ENCODE assay signal across 29 cellular contexts in the genomic region with DNA sequence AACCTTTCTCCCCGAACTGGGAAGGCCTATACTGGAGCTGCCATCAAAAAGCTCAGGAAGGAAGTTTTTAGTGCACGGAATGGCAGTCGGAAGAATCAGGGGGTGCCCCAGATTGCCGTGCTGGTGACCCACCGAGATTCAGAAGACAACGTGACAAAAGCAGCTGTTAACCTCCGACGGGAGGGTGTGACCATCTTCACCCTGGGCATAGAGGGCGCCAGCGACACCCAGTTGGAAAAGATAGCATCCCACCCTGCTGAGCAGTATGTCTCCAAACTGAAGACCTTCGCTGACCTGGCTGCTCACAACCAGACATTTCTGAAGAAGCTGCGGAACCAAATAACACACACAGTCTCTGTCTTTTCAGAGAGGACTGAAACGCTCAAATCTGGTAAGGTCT. TPM values are rescaled to one million over a fixed set of nuclear protein-coding genes. Genes with fewer than 3 reads are reported as not detected.
"Had no signal": no experiment of that assay in that cellular context is flagged by ENCODE, and none has a peak within 500 bp of the region (broad histone marks: within the 10 kb centered on the region; RNA-seq: fewer than 3 reads in every experiment).

No MANE protein-coding gene starts in this region.

- DNase-seq: islet precursor cell; left ventricle myocardium inferior; mesendoderm; midbrain; mucosa of descending colon; naive thymus-derived CD4-positive, alpha-beta T cell; ovary; right lobe of liver; stimulated activated CD4-positive, alpha-beta T cell treated with anti-CD3 and anti-CD28 coated beads, Interleukin-1b, Interleukin-23, amount 100 ng/mL, for 48 hours; stimulated activated CD4-positive, alpha-beta T cell treated with anti-CD3 and anti-CD28 coated beads, Interleukin-2, amount 100 ng/mL, for 48 hours; stimulated activated CD4-positive, alpha-beta T cell treated with anti-CD3 and anti-CD28 coated beads, Interleukin-4, amount 100 ng/mL, for 4 hours; stimulated activated CD8-positive, alpha-beta memory T cell treated with anti-CD3 and anti-CD28 coated beads, Interleukin-4, amount 100 ng/mL, for 48 hours; stimulated activated naive CD4-positive, alpha-beta T cell treated with Interleukin-2 at 50 U/mL for 16 hours; stimulated activated naive CD8-positive, alpha-beta T cell treated with anti-CD3 and anti-CD28 coated beads, Interleukin-15, amount 100 ng/mL, for 72 hours; substantia nigra; uterus had no signal

- H3K27ac ChIP-seq: hepatocyte, left ventricle myocardium inferior, ovary, right atrium auricular region, right lobe of liver, tibial nerve, uterus had no signal

- H3K27me3 Mint-ChIP-seq: progenitor cell of endocrine pancreas, type B pancreatic cell had no signal

- H3K4me3 Mint-ChIP-seq: naive thymus-derived CD4-positive, alpha-beta T cell; natural killer cell treated with Interleukin-12 subunit alpha and Interleukin-12 subunit beta and Interleukin-15 and Interleukin-18, amount 100 ng/mL, for 72 hours; stimulated activated memory B cell treated with anti-CD40 and anti-IgM and Interleukin-4, amounts not matched to agents 10 μg/mL and 1 μg/mL and 100 μg/mL, for 72 hours; stimulated activated naive CD8-positive, alpha-beta T cell treated with anti-CD3 and anti-CD28 coated beads, Interleukin-15, amount 100 ng/mL, for 72 hours; type B pancreatic cell had no signal

- H3K27ac Mint-ChIP-seq: naive thymus-derived CD4-positive, alpha-beta T cell; natural killer cell treated with Interleukin-12 subunit alpha and Interleukin-12 subunit beta and Interleukin-15 and Interleukin-18, amount 100 ng/mL, for 72 hours; progenitor cell of endocrine pancreas; stimulated activated memory B cell treated with anti-CD40 and anti-IgM and Interleukin-4, amounts not matched to agents 10 μg/mL and 1 μg/mL and 100 μg/mL, for 72 hours; type B pancreatic cell had no signal

- H3K4me2 ChIP-seq: hepatocyte, smooth muscle cell had no signal

- H3K27me3 ChIP-seq: hepatocyte, ovary, right atrium auricular region, right lobe of liver, tibial nerve, uterus had no signal

- H3K4me1 ChIP-seq: left ventricle myocardium inferior, right atrium auricular region, right lobe of liver, tibial nerve, uterus had no signal

- H3K9me3 Mint-ChIP-seq: naive thymus-derived CD4-positive, alpha-beta T cell; natural killer cell treated with Interleukin-12 subunit alpha and Interleukin-12 subunit beta and Interleukin-15 and Interleukin-18, amount 100 ng/mL, for 72 hours; stimulated activated memory B cell treated with anti-CD40 and anti-IgM and Interleukin-4, amounts not matched to agents 10 μg/mL and 1 μg/mL and 100 μg/mL, for 72 hours; stimulated activated naive CD8-positive, alpha-beta T cell treated with anti-CD3 and anti-CD28 coated beads, Interleukin-15, amount 100 ng/mL, for 72 hours had no signal

- ATAC-seq: mucosa of descending colon; naive thymus-derived CD4-positive, alpha-beta T cell; natural killer cell treated with Interleukin-12 subunit alpha and Interleukin-12 subunit beta and Interleukin-15 and Interleukin-18, amount 100 ng/mL, for 72 hours; right lobe of liver; stimulated activated memory B cell treated with anti-CD40 and anti-IgM and Interleukin-4, amounts not matched to agents 10 μg/mL and 1 μg/mL and 100 μg/mL, for 72 hours; stimulated activated naive CD8-positive, alpha-beta T cell treated with anti-CD3 and anti-CD28 coated beads, Interleukin-15, amount 100 ng/mL, for 72 hours had no signal

- H3K79me2 ChIP-seq: hepatocyte had no signal

- H3K36me3 Mint-ChIP-seq: naive thymus-derived CD4-positive, alpha-beta T cell; natural killer cell treated with Interleukin-12 subunit alpha and Interleukin-12 subunit beta and Interleukin-15 and Interleukin-18, amount 100 ng/mL, for 72 hours; stimulated activated memory B cell treated with anti-CD40 and anti-IgM and Interleukin-4, amounts not matched to agents 10 μg/mL and 1 μg/mL and 100 μg/mL, for 72 hours; type B pancreatic cell had no signal

- H3K36me3 ChIP-seq: left ventricle myocardium inferior, ovary, right atrium auricular region, right lobe of liver, tibial nerve, uterus had no signal

- H3K4me3 ChIP-seq: hepatocyte, left ventricle myocardium inferior, lung, mucosa of descending colon, ovary, right atrium auricular region, right lobe of liver, smooth muscle cell, tibial nerve, uterus had no signal

- H2AFZ ChIP-seq: hepatocyte had no signal

- H3K4me1 Mint-ChIP-seq: naive thymus-derived CD4-positive, alpha-beta T cell; stimulated activated memory B cell treated with anti-CD40 and anti-IgM and Interleukin-4, amounts not matched to agents 10 μg/mL and 1 μg/mL and 100 μg/mL, for 72 hours; stimulated activated naive CD8-positive, alpha-beta T cell treated with anti-CD3 and anti-CD28 coated beads, Interleukin-15, amount 100 ng/mL, for 72 hours had no signal

RNA-seq across cellular contexts. Expression of gene COL6A6, which starts 48.2 kb away (rescaled TPM):
- total RNA-seq: kidney epithelial cell; natural killer cell treated with Interleukin-12 subunit alpha and Interleukin-12 subunit beta and Interleukin-15 and Interleukin-18, amount 100 ng/mL, for 72 hours; pulmonary artery endothelial cell; renal cortical epithelial cell had no signal
- polyA plus RNA-seq: naive thymus-derived CD4-positive, alpha-beta T cell; neural cell had no signal
